In the genomic region with DNA sequence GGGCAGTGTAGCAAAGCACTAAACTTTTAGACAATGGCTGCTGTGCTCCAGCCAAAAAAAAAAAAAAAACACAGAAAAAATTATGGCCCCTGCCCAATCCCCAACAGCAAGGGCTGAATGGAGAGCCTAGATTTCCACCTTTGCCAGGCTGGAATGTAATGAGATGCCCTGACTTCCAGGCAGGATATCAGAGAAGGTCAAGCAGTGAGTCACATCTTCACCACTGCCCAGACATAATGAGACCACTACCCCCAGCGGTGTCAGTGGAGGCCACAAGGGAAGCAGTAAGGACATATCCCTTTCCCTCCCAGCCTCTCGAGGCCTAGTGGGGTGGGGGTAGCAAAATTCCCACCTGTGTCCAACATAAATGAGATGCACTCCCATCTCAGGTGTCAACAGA, we compare ENCODE assay signal across 19 cellular contexts.
A peak's percentile ranks its signal among the peaks of the same experiment; 100 is the strongest.
DNase-seq lines count a peak whose midpoint lies in the region; ATAC-seq and FAIRE-seq lines count a peak whose summit lies in the region.
"Had no signal": no experiment of that assay in that cellular context is flagged by ENCODE, and none has a peak within 500 bp of the region (broad histone marks: within the 10 kb centered on the region; RNA-seq: fewer than 3 reads in every experiment).

No MANE protein-coding gene starts in this region.

- no peak overlapping the region for H2BK120ac ChIP-seq in mesenchymal stem cell (ENCODE audit: low read depth, low read length)

- peak overlapping the region; percentile 14 for H2AFZ ChIP-seq in mesenchymal stem cell (ENCODE audit: low read depth, low read length)

- H3K9ac ChIP-seq in mesenchymal stem cell (ENCODE audit: low read length), result no peak overlapping the region

- H3K79me1 ChIP-seq in mesenchymal stem cell (replicated peaks; ENCODE audit: low read length, poor library complexity, severe bottlenecking), result no peaks in the 10 kb centered on the region

- H3K23ac ChIP-seq in mesenchymal stem cell (ENCODE audit: low read length in 2 of 2), result no peak overlapping the region

- DNase-seq in A172 (ENCODE audit: low spot score) (peak; percentile 16), RCC 7860 (ENCODE audit: low spot score) (peak; percentile 69), mesenchymal stem cell (no peak), SW480 (ENCODE audit: low spot score) (no peak), SHP77 treated with DMSO at 0.1 percent for 48 hours (lab: John Stamatoyannopoulos, UW) (no peak)
- no peak for DNase-seq in activated CD8-positive, alpha-beta memory T cell treated with anti-CD3 and anti-CD28 coated beads, Interleukin-2, amount 10 ng/mL, durations not matched to agents 7 days and 5 days
- DNase-seq: C1 segment of cervical spinal cord, GF-D8, NCI-H1436, NCI-H2029 treated with DMSO at 0.1 percent for 48 hours, NCI-H510A treated with DMSO at 0.1 percent for 48 hours, SHP77 had no signal

- H3K36me3 ChIP-seq in mesenchymal stem cell (ENCODE audit: control insufficient read depth in 1 of 2, insufficient read depth in 2 of 2, low read depth in 1 of 2, low read length in 2 of 2), result no peaks in the 10 kb centered on the region

- no peaks in the 10 kb centered on the region for H3K9me3 ChIP-seq in mesenchymal stem cell (ENCODE audit: control insufficient read depth, low read length)

- no peak overlapping the region for H3K14ac ChIP-seq in mesenchymal stem cell (ENCODE audit: low read length in 2 of 2)

- no peak overlapping the region for H3K27ac ChIP-seq in mesenchymal stem cell (ENCODE audit: low read length, poor library complexity, severe bottlenecking)
- H3K27ac ChIP-seq: HL-60 had no signal

- no peaks in the 10 kb centered on the region for H3K36me3 Mint-ChIP-seq in activated CD8-positive, alpha-beta memory T cell treated with anti-CD3 and anti-CD28 coated beads, Interleukin-2, amount 10 ng/mL, durations not matched to agents 7 days and 5 days

- CTCF ChIA-PET in activated CD8-positive, alpha-beta memory T cell treated with anti-CD3 and anti-CD28 coated beads, Interleukin-2, amount 10 ng/mL, durations not matched to agents 7 days and 5 days (lab: Charles Lee), result no interaction called here

- H3K4me2 ChIP-seq in mesenchymal stem cell (ENCODE audit: low read length, poor library complexity, severe bottlenecking), result no peak overlapping the region

- ATAC-seq in HG02610 (IDR thresholded peaks at IDR 0.05; ENCODE audit: unreplicated experiment), result peak; percentile 26
- ATAC-seq in HG03432 (IDR thresholded peaks at IDR 0.05; ENCODE audit: unreplicated experiment), result no peak
- no peak for ATAC-seq in activated CD8-positive, alpha-beta memory T cell treated with anti-CD3 and anti-CD28 coated beads, Interleukin-2, amount 10 ng/mL, durations not matched to agents 7 days and 5 days
- ATAC-seq: K562 had no signal

- H2BK15ac ChIP-seq in mesenchymal stem cell (ENCODE audit: low read depth, poor library complexity, severe bottlenecking), result no peak overlapping the region

- no peak overlapping the region for H2AK5ac ChIP-seq in mesenchymal stem cell (ENCODE audit: low read length, severe bottlenecking)

- peaks cover 24% of the 10 kb centered on the region for H3K27me3 Mint-ChIP-seq in activated CD8-positive, alpha-beta memory T cell treated with anti-CD3 and anti-CD28 coated beads, Interleukin-2, amount 10 ng/mL, durations not matched to agents 7 days and 5 days

- peaks cover 0 to 8% of the 10 kb centered on the region in 2 experiments for H3K27me3 ChIP-seq in mesenchymal stem cell (ENCODE audit: control insufficient read depth in 1 of 2, insufficient read depth in 1 of 2, low read length in 2 of 2)

- H3K4ac ChIP-seq in mesenchymal stem cell (ENCODE audit: low read depth in 1 of 2, low read length in 2 of 2), result no peak overlapping the region

- H3K18ac ChIP-seq in mesenchymal stem cell (ENCODE audit: low read depth in 1 of 2, low read length in 2 of 2), result no peak overlapping the region

- no peak overlapping the region for H4K8ac ChIP-seq in mesenchymal stem cell (ENCODE audit: low read length)

- H3K9me3 Mint-ChIP-seq in activated CD8-positive, alpha-beta memory T cell treated with anti-CD3 and anti-CD28 coated beads, Interleukin-2, amount 10 ng/mL, durations not matched to agents 7 days and 5 days (ENCODE audit: low read depth), result no peaks in the 10 kb centered on the region

- FAIRE-seq in RCC 7860 (lab: Jason Lieb, UNC), result peak; percentile 76
- FAIRE-seq: A204.1, GM12891, H1, K562 had no signal

- no peak overlapping the region for H3K4me3 ChIP-seq in mesenchymal stem cell (ENCODE audit: insufficient read depth in 1 of 2, low read depth in 1 of 2, low read length in 2 of 2)
- H3K4me3 ChIP-seq: K562 had no signal

- H3K4me1 ChIP-seq in mesenchymal stem cell (ENCODE audit: control insufficient read depth, insufficient read depth, low read depth, low read length), result peaks cover 4% of the 10 kb centered on the region

- H3K4me3 Mint-ChIP-seq in activated CD8-positive, alpha-beta memory T cell treated with anti-CD3 and anti-CD28 coated beads, Interleukin-2, amount 10 ng/mL, durations not matched to agents 7 days and 5 days, result no peak overlapping the region

- WGBS in mesenchymal stem cell, result 82% methylated on average over 2 of the region's 2 CpGs

- H2BK12ac ChIP-seq in mesenchymal stem cell (ENCODE audit: low read length in 2 of 2), result no peak overlapping the region

- H3K4me1 Mint-ChIP-seq in activated CD8-positive, alpha-beta memory T cell treated with anti-CD3 and anti-CD28 coated beads, Interleukin-2, amount 10 ng/mL, durations not matched to agents 7 days and 5 days, result no peaks in the 10 kb centered on the region

- H2BK5ac ChIP-seq in mesenchymal stem cell (ENCODE audit: low read depth, low read length, poor library complexity, severe bottlenecking), result no peak overlapping the region

- no peak overlapping the region for H3K27ac Mint-ChIP-seq in activated CD8-positive, alpha-beta memory T cell treated with anti-CD3 and anti-CD28 coated beads, Interleukin-2, amount 10 ng/mL, durations not matched to agents 7 days and 5 days

- H4K91ac ChIP-seq in mesenchymal stem cell (ENCODE audit: low read length), result no peak overlapping the region

Comparison
In these comparisons a context has a peak if more than half of its experiments do, and no peak if none do; other contexts are left out.
1. DNase-seq: peak in A172 (single experiment) and RCC 7860 (single experiment); none in mesenchymal stem cell (single experiment), SW480 (single experiment), activated CD8-positive, alpha-beta memory T cell treated with anti-CD3 and anti-CD28 coated beads, Interleukin-2, amount 10 ng/mL, durations not matched to agents 7 days and 5 days (single experiment) and SHP77 treated with DMSO at 0.1 percent for 48 hours (single experiment).